1 cellular context compared by ENCODE assay signal in the genomic region with DNA sequence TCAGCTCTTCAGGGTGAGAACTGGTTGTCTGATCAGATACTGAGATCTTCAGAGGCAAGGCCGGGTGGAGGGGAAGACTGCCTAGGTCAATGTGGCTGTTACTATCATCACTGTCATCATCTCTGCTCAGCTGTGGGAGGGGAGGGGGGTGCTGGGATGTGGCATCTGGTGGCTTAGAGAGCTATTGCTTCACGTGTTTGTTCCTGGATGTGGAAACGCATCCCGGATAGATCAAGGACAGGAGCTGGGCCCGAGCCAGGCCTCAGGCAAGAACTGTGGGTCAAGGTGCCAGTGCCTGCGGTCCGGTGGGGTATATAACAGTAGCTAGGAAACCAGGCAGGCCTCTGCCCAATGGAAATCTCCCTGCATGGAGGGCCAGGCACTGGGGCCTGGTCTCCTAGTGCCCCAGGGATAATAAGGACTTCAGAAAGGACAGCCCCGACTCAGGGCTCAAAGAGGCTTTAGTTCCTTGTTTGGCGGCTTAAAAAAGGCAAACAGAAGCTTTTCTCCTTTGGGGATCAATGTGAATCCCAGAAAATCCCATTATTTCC.
TF ChIP-seq lines count a peak whose summit lies in the region.

No MANE protein-coding gene starts in this region.

TF ChIP-seq in K562, 482 proteins besides CTCF, POLR2A, EP300 and RAD21 (continues in another document):
- TF ChIP-seq NR1H2 (CRISPR knock-in tag; IDR thresholded peaks at IDR 0.05): 0 out of 2 replicates have a peak, but pooled peaks have one; percentile 23
- TF ChIP-seq, protein P1, sequence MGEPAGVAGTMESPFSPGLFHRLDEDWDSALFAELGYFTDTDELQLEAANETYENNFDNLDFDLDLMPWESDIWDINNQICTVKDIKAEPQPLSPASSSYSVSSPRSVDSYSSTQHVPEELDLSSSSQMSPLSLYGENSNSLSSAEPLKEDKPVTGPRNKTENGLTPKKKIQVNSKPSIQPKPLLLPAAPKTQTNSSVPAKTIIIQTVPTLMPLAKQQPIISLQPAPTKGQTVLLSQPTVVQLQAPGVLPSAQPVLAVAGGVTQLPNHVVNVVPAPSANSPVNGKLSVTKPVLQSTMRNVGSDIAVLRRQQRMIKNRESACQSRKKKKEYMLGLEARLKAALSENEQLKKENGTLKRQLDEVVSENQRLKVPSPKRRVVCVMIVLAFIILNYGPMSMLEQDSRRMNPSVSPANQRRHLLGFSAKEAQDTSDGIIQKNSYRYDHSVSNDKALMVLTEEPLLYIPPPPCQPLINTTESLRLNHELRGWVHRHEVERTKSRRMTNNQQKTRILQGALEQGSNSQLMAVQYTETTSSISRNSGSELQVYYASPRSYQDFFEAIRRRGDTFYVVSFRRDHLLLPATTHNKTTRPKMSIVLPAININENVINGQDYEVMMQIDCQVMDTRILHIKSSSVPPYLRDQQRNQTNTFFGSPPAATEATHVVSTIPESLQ (CRISPR knock-in tag; IDR thresholded peaks at IDR 0.05): no peak
- TF ChIP-seq RCOR1 (IDR thresholded peaks at IDR 0.05; ENCODE audit: borderline replicate concordance in 1 of 2, low read depth in 2 of 2, low read length in 2 of 2): peak in 1 of 2 experiments; percentile 66; a peak in 2 of 4 replicates
- TF ChIP-seq SOX6 (IDR thresholded peaks at IDR 0.05): no peak
- 0 out of 2 replicates have a peak, but pooled peaks have one; percentile 25 for TF ChIP-seq ZNF584 (CRISPR knock-in tag; IDR thresholded peaks at IDR 0.05; ENCODE audit: low read depth)
- peak; percentile 59 for TF ChIP-seq BHLHE40 (IDR thresholded peaks at IDR 0.05; ENCODE audit: low read length)
- TF ChIP-seq MAZ (CRISPR knock-in tag; conservative IDR thresholded peaks at IDR 0.05 in 1 of 2, IDR thresholded peaks at IDR 0.05 in 1 of 2): peak in 1 of 2 experiments; percentile 58; a peak in 2 of 4 replicates
- TF ChIP-seq, protein P2, sequence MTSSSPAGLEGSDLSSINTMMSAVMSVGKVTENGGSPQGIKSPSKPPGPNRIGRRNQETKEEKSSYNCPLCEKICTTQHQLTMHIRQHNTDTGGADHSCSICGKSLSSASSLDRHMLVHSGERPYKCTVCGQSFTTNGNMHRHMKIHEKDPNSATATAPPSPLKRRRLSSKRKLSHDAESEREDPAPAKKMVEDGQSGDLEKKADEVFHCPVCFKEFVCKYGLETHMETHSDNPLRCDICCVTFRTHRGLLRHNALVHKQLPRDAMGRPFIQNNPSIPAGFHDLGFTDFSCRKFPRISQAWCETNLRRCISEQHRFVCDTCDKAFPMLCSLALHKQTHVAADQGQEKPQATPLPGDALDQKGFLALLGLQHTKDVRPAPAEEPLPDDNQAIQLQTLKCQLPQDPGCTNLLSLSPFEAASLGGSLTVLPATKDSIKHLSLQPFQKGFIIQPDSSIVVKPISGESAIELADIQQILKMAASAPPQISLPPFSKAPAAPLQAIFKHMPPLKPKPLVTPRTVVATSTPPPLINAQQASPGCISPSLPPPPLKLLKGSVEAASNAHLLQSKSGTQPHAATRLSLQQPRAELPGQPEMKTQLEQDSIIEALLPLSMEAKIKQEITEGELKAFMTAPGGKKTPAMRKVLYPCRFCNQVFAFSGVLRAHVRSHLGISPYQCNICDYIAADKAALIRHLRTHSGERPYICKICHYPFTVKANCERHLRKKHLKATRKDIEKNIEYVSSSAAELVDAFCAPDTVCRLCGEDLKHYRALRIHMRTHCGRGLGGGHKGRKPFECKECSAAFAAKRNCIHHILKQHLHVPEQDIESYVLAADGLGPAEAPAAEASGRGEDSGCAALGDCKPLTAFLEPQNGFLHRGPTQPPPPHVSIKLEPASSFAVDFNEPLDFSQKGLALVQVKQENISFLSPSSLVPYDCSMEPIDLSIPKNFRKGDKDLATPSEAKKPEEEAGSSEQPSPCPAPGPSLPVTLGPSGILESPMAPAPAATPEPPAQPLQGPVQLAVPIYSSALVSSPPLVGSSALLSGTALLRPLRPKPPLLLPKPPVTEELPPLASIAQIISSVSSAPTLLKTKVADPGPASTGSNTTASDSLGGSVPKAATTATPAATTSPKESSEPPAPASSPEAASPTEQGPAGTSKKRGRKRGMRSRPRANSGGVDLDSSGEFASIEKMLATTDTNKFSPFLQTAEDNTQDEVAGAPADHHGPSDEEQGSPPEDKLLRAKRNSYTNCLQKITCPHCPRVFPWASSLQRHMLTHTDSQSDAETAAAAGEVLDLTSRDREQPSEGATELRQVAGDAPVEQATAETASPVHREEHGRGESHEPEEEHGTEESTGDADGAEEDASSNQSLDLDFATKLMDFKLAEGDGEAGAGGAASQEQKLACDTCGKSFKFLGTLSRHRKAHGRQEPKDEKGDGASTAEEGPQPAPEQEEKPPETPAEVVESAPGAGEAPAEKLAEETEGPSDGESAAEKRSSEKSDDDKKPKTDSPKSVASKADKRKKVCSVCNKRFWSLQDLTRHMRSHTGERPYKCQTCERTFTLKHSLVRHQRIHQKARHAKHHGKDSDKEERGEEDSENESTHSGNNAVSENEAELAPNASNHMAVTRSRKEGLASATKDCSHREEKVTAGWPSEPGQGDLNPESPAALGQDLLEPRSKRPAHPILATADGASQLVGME (CRISPR knock-in tag; IDR thresholded peaks at IDR 0.05): 0 out of 2 replicates have a peak, but pooled peaks have one; percentile 33
- TF ChIP-seq ZNF764 (CRISPR knock-in tag; IDR thresholded peaks at IDR 0.05; ENCODE audit: low read depth): no peak
- TF ChIP-seq, protein P3, sequence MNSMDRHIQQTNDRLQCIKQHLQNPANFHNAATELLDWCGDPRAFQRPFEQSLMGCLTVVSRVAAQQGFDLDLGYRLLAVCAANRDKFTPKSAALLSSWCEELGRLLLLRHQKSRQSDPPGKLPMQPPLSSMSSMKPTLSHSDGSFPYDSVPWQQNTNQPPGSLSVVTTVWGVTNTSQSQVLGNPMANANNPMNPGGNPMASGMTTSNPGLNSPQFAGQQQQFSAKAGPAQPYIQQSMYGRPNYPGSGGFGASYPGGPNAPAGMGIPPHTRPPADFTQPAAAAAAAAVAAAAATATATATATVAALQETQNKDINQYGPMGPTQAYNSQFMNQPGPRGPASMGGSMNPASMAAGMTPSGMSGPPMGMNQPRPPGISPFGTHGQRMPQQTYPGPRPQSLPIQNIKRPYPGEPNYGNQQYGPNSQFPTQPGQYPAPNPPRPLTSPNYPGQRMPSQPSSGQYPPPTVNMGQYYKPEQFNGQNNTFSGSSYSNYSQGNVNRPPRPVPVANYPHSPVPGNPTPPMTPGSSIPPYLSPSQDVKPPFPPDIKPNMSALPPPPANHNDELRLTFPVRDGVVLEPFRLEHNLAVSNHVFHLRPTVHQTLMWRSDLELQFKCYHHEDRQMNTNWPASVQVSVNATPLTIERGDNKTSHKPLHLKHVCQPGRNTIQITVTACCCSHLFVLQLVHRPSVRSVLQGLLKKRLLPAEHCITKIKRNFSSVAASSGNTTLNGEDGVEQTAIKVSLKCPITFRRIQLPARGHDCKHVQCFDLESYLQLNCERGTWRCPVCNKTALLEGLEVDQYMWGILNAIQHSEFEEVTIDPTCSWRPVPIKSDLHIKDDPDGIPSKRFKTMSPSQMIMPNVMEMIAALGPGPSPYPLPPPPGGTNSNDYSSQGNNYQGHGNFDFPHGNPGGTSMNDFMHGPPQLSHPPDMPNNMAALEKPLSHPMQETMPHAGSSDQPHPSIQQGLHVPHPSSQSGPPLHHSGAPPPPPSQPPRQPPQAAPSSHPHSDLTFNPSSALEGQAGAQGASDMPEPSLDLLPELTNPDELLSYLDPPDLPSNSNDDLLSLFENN (IDR thresholded peaks at IDR 0.05; ENCODE audit: low read depth in 2 of 2, low read length in 2 of 2): no peak
- TF ChIP-seq CEBPG (CRISPR knock-in tag; IDR thresholded peaks at IDR 0.05): peak; percentile 57; the same call in 1 of the 2 replicates
- TF ChIP-seq CEBPG (tag; conservative IDR thresholded peaks at IDR 0.05 in 1 of 2, IDR thresholded peaks at IDR 0.05 in 1 of 2): peak; percentile 62 to 77
- TF ChIP-seq CBFA2T3 (IDR thresholded peaks at IDR 0.05): peak; percentile 55
- no peak for TF ChIP-seq DNMT1 (IDR thresholded peaks at IDR 0.05)
- no peak for TF ChIP-seq ZNF184 (CRISPR knock-in tag; IDR thresholded peaks at IDR 0.05)
- TF ChIP-seq, protein P4, sequence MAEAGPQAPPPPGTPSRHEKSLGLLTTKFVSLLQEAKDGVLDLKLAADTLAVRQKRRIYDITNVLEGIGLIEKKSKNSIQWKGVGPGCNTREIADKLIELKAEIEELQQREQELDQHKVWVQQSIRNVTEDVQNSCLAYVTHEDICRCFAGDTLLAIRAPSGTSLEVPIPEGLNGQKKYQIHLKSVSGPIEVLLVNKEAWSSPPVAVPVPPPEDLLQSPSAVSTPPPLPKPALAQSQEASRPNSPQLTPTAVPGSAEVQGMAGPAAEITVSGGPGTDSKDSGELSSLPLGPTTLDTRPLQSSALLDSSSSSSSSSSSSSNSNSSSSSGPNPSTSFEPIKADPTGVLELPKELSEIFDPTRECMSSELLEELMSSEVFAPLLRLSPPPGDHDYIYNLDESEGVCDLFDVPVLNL (CRISPR knock-in tag; IDR thresholded peaks at IDR 0.05; ENCODE audit: low read depth): no peak
- TF ChIP-seq, protein P5, sequence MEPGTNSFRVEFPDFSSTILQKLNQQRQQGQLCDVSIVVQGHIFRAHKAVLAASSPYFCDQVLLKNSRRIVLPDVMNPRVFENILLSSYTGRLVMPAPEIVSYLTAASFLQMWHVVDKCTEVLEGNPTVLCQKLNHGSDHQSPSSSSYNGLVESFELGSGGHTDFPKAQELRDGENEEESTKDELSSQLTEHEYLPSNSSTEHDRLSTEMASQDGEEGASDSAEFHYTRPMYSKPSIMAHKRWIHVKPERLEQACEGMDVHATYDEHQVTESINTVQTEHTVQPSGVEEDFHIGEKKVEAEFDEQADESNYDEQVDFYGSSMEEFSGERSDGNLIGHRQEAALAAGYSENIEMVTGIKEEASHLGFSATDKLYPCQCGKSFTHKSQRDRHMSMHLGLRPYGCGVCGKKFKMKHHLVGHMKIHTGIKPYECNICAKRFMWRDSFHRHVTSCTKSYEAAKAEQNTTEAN (CRISPR knock-in tag; IDR thresholded peaks at IDR 0.05): peak; percentile 9
- TF ChIP-seq TSC22D4 (tag; IDR thresholded peaks at IDR 0.05): no peak
- TF ChIP-seq ZKSCAN1 (IDR thresholded peaks at IDR 0.05; ENCODE audit: low read depth, low read length): peak; percentile 12; the same call in 1 of the 2 replicates
- TF ChIP-seq CEBPB (tag; IDR thresholded peaks at IDR 0.05): peak; percentile 75
- TF ChIP-seq CBFA2T2 (conservative IDR thresholded peaks at IDR 0.05): peak; percentile 34; the same call in 1 of the 2 replicates
- no peak for TF ChIP-seq SMARCC2 (IDR thresholded peaks at IDR 0.05; ENCODE audit: low read depth)
- peak; percentile 70; the same call in 1 of the 2 replicates for TF ChIP-seq CTBP1 (IDR thresholded peaks at IDR 0.05; ENCODE audit: borderline replicate concordance)
- TF ChIP-seq, protein P6, sequence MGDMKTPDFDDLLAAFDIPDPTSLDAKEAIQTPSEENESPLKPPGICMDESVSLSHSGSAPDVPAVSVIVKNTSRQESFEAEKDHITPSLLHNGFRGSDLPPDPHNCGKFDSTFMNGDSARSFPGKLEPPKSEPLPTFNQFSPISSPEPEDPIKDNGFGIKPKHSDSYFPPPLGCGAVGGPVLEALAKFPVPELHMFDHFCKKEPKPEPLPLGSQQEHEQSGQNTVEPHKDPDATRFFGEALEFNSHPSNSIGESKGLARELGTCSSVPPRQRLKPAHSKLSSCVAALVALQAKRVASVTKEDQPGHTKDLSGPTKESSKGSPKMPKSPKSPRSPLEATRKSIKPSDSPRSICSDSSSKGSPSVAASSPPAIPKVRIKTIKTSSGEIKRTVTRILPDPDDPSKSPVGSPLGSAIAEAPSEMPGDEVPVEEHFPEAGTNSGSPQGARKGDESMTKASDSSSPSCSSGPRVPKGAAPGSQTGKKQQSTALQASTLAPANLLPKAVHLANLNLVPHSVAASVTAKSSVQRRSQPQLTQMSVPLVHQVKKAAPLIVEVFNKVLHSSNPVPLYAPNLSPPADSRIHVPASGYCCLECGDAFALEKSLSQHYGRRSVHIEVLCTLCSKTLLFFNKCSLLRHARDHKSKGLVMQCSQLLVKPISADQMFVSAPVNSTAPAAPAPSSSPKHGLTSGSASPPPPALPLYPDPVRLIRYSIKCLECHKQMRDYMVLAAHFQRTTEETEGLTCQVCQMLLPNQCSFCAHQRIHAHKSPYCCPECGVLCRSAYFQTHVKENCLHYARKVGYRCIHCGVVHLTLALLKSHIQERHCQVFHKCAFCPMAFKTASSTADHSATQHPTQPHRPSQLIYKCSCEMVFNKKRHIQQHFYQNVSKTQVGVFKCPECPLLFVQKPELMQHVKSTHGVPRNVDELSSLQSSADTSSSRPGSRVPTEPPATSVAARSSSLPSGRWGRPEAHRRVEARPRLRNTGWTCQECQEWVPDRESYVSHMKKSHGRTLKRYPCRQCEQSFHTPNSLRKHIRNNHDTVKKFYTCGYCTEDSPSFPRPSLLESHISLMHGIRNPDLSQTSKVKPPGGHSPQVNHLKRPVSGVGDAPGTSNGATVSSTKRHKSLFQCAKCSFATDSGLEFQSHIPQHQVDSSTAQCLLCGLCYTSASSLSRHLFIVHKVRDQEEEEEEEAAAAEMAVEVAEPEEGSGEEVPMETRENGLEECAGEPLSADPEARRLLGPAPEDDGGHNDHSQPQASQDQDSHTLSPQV (IDR thresholded peaks at IDR 0.05): peak; percentile 26; the same call in 1 of the 2 replicates
- no peak for TF ChIP-seq RBM15 (IDR thresholded peaks at IDR 0.05; ENCODE audit: insufficient read depth, low read length)
- TF ChIP-seq, protein P7, sequence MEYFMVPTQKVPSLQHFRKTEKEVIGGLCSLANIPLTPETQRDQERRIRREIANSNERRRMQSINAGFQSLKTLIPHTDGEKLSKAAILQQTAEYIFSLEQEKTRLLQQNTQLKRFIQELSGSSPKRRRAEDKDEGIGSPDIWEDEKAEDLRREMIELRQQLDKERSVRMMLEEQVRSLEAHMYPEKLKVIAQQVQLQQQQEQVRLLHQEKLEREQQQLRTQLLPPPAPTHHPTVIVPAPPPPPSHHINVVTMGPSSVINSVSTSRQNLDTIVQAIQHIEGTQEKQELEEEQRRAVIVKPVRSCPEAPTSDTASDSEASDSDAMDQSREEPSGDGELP (CRISPR knock-in tag; IDR thresholded peaks at IDR 0.05; ENCODE audit: borderline replicate concordance): peak; percentile 95
- no peak for TF ChIP-seq TAF15 (IDR thresholded peaks at IDR 0.05; ENCODE audit: low read depth, low read length)
- TF ChIP-seq L3MBTL2 (IDR thresholded peaks at IDR 0.05): 0 out of 2 replicates have a peak, but pooled peaks have one; percentile 17
- no peak for TF ChIP-seq HDAC3 (IDR thresholded peaks at IDR 0.05; ENCODE audit: borderline replicate concordance, partially characterized antibody)
- peak; percentile 50; the same call in 1 of the 2 replicates for TF ChIP-seq CREM (IDR thresholded peaks at IDR 0.05; ENCODE audit: low read depth)
- peak; percentile 38 for TF ChIP-seq MEIS2 (IDR thresholded peaks at IDR 0.05; ENCODE audit: partially characterized antibody)
- TF ChIP-seq, protein P8, sequence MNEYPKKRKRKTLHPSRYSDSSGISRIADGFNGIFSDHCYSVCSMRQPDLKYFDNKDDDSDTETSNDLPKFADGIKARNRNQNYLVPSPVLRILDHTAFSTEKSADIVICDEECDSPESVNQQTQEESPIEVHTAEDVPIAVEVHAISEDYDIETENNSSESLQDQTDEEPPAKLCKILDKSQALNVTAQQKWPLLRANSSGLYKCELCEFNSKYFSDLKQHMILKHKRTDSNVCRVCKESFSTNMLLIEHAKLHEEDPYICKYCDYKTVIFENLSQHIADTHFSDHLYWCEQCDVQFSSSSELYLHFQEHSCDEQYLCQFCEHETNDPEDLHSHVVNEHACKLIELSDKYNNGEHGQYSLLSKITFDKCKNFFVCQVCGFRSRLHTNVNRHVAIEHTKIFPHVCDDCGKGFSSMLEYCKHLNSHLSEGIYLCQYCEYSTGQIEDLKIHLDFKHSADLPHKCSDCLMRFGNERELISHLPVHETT (CRISPR knock-in tag; conservative IDR thresholded peaks at IDR 0.05 in 1 of 2, IDR thresholded peaks at IDR 0.05 in 1 of 2): no peak
- no peak for TF ChIP-seq ZFX (CRISPR knock-in tag; IDR thresholded peaks at IDR 0.05)
- TF ChIP-seq TCF7 (IDR thresholded peaks at IDR 0.05; ENCODE audit: borderline replicate concordance): no peak
- peak; percentile 54 for TF ChIP-seq TCF3 (CRISPR knock-in tag; IDR thresholded peaks at IDR 0.05)
- no peak for TF ChIP-seq KDM2B (CRISPR knock-in tag; IDR thresholded peaks at IDR 0.05)
